Comparison of ENCODE assay signal across 8 cellular contexts in genomic region chrX:46912098-46912672, GRCh38. TPM values are rescaled to one million over a fixed set of nuclear protein-coding genes. Genes with fewer than 3 reads are reported as not detected.
DNase-seq lines count a peak whose midpoint lies in the region; ATAC-seq and TF ChIP-seq lines count a peak whose summit lies in the region.

Gene JADE3, plus strand, starts transcription at chrX:46912421. Its CDS starts 72,474 bp downstream, at chrX:46984895.

- TF ChIP-seq CTCF in cardiac fibroblast (IDR thresholded peaks at IDR 0.05; ENCODE audit: low read depth, low read length) (no peak), gastrocnemius medialis (IDR thresholded peaks at IDR 0.05 in 4 of 5, conservative IDR thresholded peaks at IDR 0.05 in 1 of 5) (no peak)

- DNase-seq in CD4-positive, CD25-positive, alpha-beta regulatory T cell: peak in 1 of 3 donors; percentile 15
- DNase-seq in NCI-H1417 treated with DMSO at 0.1 percent for 48 hours (lab: John Stamatoyannopoulos, UW) (peak; percentile 67), T-cell (peak in 12 of 34 experiments; percentile 0 to 23 (median 8)), cardiac fibroblast (ENCODE audit: low read depth in 2 of 2) (peak; percentile 70 to 79), iPS-NIHi11 (ENCODE audit: low spot score) (peak; percentile 81), gastrocnemius medialis (peak; percentile 26 to 37)

- H3K4me3 Mint-ChIP-seq in CD4-positive, CD25-positive, alpha-beta regulatory T cell: peak within 1 kb of the TSS; percentile 70 to 82 (median 76)
- H3K4me3 Mint-ChIP-seq in T-cell: peak within 1 kb of the TSS; percentile 68 to 75 (median 71)

- H3K4me1 ChIP-seq in CD4-positive, CD25-positive, alpha-beta regulatory T cell (ENCODE audit: control insufficient read depth, insufficient read depth, low read length, poor library complexity, severe bottlenecking): peaks cover 6% of the 10 kb centered on the region
- H3K4me1 ChIP-seq in gastrocnemius medialis: peaks cover 0 to 5% of the 10 kb centered on the region in 2 donors

- no peaks in the 10 kb centered on the region for H3K36me3 Mint-ChIP-seq in CD4-positive, CD25-positive, alpha-beta regulatory T cell
- H3K36me3 Mint-ChIP-seq in T-cell: no peaks in the 10 kb centered on the region

- peaks cover 58% of the 10 kb centered on the region for H3K27me3 Mint-ChIP-seq in CD4-positive, CD25-positive, alpha-beta regulatory T cell
- H3K27me3 Mint-ChIP-seq in T-cell: peaks cover 21 to 27% of the 10 kb centered on the region in 2 donors

- H3K27me3 ChIP-seq in CD4-positive, CD25-positive, alpha-beta regulatory T cell (ENCODE audit: control insufficient read depth, insufficient read depth, low read length): peaks cover 35% of the 10 kb centered on the region
- H3K27me3 ChIP-seq in gastrocnemius medialis: peaks cover 0 to 4% (median 0%) of the 10 kb centered on the region in 3 donors

- H3K4me3 ChIP-seq in CD4-positive, CD25-positive, alpha-beta regulatory T cell (ENCODE audit: low read depth, low read length): no peak within 1 kb of the TSS
- H3K4me3 ChIP-seq in cardiac fibroblast (replicated peaks in 1 of 2; ENCODE audit: low read depth in 2 of 2, low read length in 2 of 2): peak within 1 kb of the TSS; percentile 66 to 74
- peak within 1 kb of the TSS; percentile 56 to 69 (median 64) for H3K4me3 ChIP-seq in gastrocnemius medialis

- POLR2A ChIA-PET in T-cell (lab: Charles Lee): no interaction called here

- no peak for TF ChIP-seq POLR2A in gastrocnemius medialis (IDR thresholded peaks at IDR 0.05)

- CTCF ChIA-PET in T-cell (lab: Charles Lee): no interaction called here

- in situ Hi-C loops in gastrocnemius medialis (cut with MboI; ENCODE audit: low sequenced_read_pairs in 4 of 4): no loop called here

- no peak within 1 kb of the TSS for H3K27ac Mint-ChIP-seq in CD4-positive, CD25-positive, alpha-beta regulatory T cell
- no peak within 1 kb of the TSS for H3K27ac Mint-ChIP-seq in T-cell

- intact Hi-C loops in gastrocnemius medialis (cut with DNase I; ENCODE audit: low total_unique reads): no loop called here

- H3K27ac ChIP-seq in CD4-positive, CD25-positive, alpha-beta regulatory T cell (ENCODE audit: insufficient read depth, low read length, poor library complexity, severe bottlenecking): no peak within 1 kb of the TSS
- peak within 1 kb of the TSS; percentile 20 to 58 (median 48) for H3K27ac ChIP-seq in gastrocnemius medialis

- H3K4me1 Mint-ChIP-seq in CD4-positive, CD25-positive, alpha-beta regulatory T cell: peaks cover 0 to 11% (median 7%) of the 10 kb centered on the region in 4 donors
- H3K4me1 Mint-ChIP-seq in T-cell: peaks cover 0 to 13% (median 7%) of the 10 kb centered on the region in 3 donors

- H3K36me3 ChIP-seq in CD4-positive, CD25-positive, alpha-beta regulatory T cell (ENCODE audit: control insufficient read depth, insufficient read depth, low read length): no peaks in the 10 kb centered on the region
- H3K36me3 ChIP-seq in gastrocnemius medialis: no peaks in the 10 kb centered on the region

- peak in 1 of 2 donors; percentile 37 for ATAC-seq in CD4-positive, CD25-positive, alpha-beta regulatory T cell (ENCODE audit: low read depth in 2 of 2)
- ATAC-seq in GM21529 (IDR thresholded peaks at IDR 0.05; ENCODE audit: unreplicated experiment) (peak; percentile 36), T-cell (replicated peaks in 1 of 4) (peak; percentile 58 to 77 (median 62)), gastrocnemius medialis (peak; percentile 89), GM21786 (IDR thresholded peaks at IDR 0.05; ENCODE audit: unreplicated experiment) (no peak)

- H3K9me3 Mint-ChIP-seq in CD4-positive, CD25-positive, alpha-beta regulatory T cell: peaks cover 0 to 3% (median 0%) of the 10 kb centered on the region in 7 donors
- H3K9me3 Mint-ChIP-seq in T-cell: no peaks in the 10 kb centered on the region

- H3K9me3 ChIP-seq in CD4-positive, CD25-positive, alpha-beta regulatory T cell (ENCODE audit: control insufficient read depth in 2 of 2, low read length in 2 of 2): no peaks in the 10 kb centered on the region
- H3K9me3 ChIP-seq in gastrocnemius medialis: no peaks in the 10 kb centered on the region

RNA-seq across cellular contexts. Expression of gene JADE3, which starts in this region (rescaled TPM):
- 0.44 TPM for total RNA-seq in CD4-positive, CD25-positive, alpha-beta regulatory T cell
- not detected for polyA plus RNA-seq in CD4-positive, CD25-positive, alpha-beta regulatory T cell
- total RNA-seq in T-cell (1 to 10 TPM in 3 of 5 donors, under 1 TPM in 2; 0.21 to 1.3 (median 1.0) TPM), gastrocnemius medialis (10 to 100 TPM in 1 of 4 donors, 1 to 10 TPM in 3; 2.0 to 10.9 (median 2.9) TPM)
